ENCODE assay signal across 8 cellular contexts in the genomic region with DNA sequence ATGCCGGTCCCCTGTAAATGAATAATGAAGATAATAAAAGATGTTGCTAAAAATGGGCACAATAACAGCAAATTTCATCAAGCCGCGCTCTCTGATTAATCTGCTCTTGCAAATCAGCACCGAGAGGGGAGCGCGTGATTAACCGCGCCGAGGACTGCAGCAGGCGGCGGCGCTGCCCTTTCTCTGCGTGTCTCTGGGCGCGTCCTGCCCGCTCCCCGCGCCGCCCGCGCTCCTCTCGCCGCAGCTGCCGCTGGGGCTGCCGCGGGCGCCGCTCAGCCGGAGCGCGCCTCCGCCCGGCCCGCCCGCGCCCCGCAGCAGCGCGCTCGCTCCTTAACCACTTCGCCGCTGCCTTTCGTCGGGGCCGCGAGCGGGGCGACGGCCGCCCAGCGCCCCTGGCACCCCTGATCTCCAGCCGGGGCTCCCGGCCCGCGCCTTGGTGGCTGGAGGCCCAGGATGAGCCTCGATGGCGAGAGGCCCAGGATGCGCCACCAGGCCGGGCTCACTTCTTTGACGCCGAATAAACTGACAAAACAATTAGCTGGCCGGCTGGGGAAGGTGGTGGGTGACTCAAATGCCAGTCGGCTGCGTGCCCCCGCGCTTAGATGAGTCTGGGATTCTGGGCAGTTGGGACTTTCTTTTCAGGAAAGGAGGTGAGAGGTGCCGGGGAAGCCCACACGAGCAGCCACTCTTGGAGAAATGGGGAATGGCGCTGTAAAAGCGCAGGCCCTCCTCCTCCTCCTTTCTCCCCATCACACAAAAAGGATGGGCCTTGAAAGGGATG.
DNase-seq lines count a peak whose midpoint lies in the region; ATAC-seq and TF ChIP-seq lines count a peak whose summit lies in the region.

No MANE protein-coding gene starts in this region.

- no peak for TF ChIP-seq CTCF in H9 (conservative IDR thresholded peaks at IDR 0.05)
- no peak for TF ChIP-seq CTCF in osteoblast (IDR thresholded peaks at IDR 0.05; ENCODE audit: extremely low read depth, low read depth, low read length)

- H3K36me3 ChIP-seq in SK-N-MC (ENCODE audit: insufficient read depth, low read length) (no peaks in the 10 kb centered on the region), osteoblast (ENCODE audit: insufficient read depth, low read length) (no peaks in the 10 kb centered on the region)

- H2AK5ac ChIP-seq in H9 (ENCODE audit: insufficient read length, low read length): no peak overlapping the region

- H3K9me3 ChIP-seq in H9 (ENCODE audit: control insufficient read depth, low read depth, low read length): no peaks in the 10 kb centered on the region
- no peaks in the 10 kb centered on the region for H3K9me3 ChIP-seq in SK-N-MC (ENCODE audit: low read depth, low read length)
- H3K9me3 ChIP-seq in osteoblast (ENCODE audit: low read depth, low read length): no peaks in the 10 kb centered on the region

- DNase-seq in H9: peak; percentile 60
- no peak for DNase-seq in SK-N-MC (ENCODE audit: low read depth, low spot score)
- DNase-seq in head of caudate nucleus: peak; percentile 54 to 90 (median 76)
- peak; percentile 89 for DNase-seq in osteoblast (ENCODE audit: insufficient read length, low spot score, missing footprints)
- DNase-seq in NCI-H1694 (lab: John Stamatoyannopoulos, UW): no peak
- no peak for DNase-seq in cerebellar nuclear complex (lab: John Stamatoyannopoulos, UW)
- DNase-seq in NCI-H2171 (lab: John Stamatoyannopoulos, UW): no peak

- peak overlapping the region; percentile 54 for H3K4me2 ChIP-seq in H9 (ENCODE audit: insufficient read depth, insufficient read length, low read length)
- peak overlapping the region; percentile 81 for H3K4me2 ChIP-seq in osteoblast (ENCODE audit: insufficient read depth, low read length)

- H3K27me3 ChIP-seq in H9 (ENCODE audit: insufficient read depth, low read length) (no peaks in the 10 kb centered on the region), osteoblast (ENCODE audit: insufficient read depth, low read length) (no peaks in the 10 kb centered on the region)

- no peak overlapping the region for H3K56ac ChIP-seq in H9 (ENCODE audit: insufficient read length, low read depth, low read length)

- no peak overlapping the region for H2BK120ac ChIP-seq in H9 (ENCODE audit: low read depth, low read length, poor library complexity, severe bottlenecking)

- H4K91ac ChIP-seq in H9 (ENCODE audit: insufficient read length, low read depth, low read length): no peak overlapping the region

- H3K27me3 Mint-ChIP-seq in H9 (ENCODE audit: low read depth): peaks cover 4% of the 10 kb centered on the region

- no peak overlapping the region for H2BK5ac ChIP-seq in H9 (ENCODE audit: insufficient read length, low read length)

- no peaks in the 10 kb centered on the region for H3K4me1 Mint-ChIP-seq in H9

- H3K23ac ChIP-seq in H9 (ENCODE audit: insufficient read length, low read depth, low read length): no peak overlapping the region

- H4K20me1 ChIP-seq in H9 (ENCODE audit: control insufficient read depth, insufficient read depth, insufficient read length) (no peaks in the 10 kb centered on the region), osteoblast (ENCODE audit: insufficient read depth, low read length) (no peaks in the 10 kb centered on the region)

- no peak overlapping the region for H2BK15ac ChIP-seq in H9 (ENCODE audit: low read depth, low read length)

- H3T11ph ChIP-seq in H9 (ENCODE audit: low read length): no peak overlapping the region

- H3K79me1 ChIP-seq in H9 (ENCODE audit: insufficient read depth, low read depth, low read length, poor library complexity, severe bottlenecking): no peaks in the 10 kb centered on the region

- peak overlapping the region in 2 of 3 experiments; percentile 65 to 76; a peak in 2 of 7 replicates for H3K27ac Mint-ChIP-seq in H9

- H3K9me3 Mint-ChIP-seq in H9: peaks cover 2 to 3% of the 10 kb centered on the region in 2 experiments

- ATAC-seq in GM19455 (IDR thresholded peaks at IDR 0.05; ENCODE audit: unreplicated experiment): no peak

- H4K5ac ChIP-seq in H9 (ENCODE audit: insufficient read length, low read depth, low read length): no peak overlapping the region

- H3K9ac ChIP-seq in H9 (ENCODE audit: extremely low read depth, insufficient read length, low read length) (no peak overlapping the region), SK-N-MC (ENCODE audit: insufficient read length) (no peak overlapping the region)

- intact Hi-C loops in head of caudate nucleus (cut with DNase I): loop anchor here (5.0 kb wide), 1 partner anchor 85 kb away; no protein-coding TSS in a partner anchor

- H2AFZ ChIP-seq in H9 (ENCODE audit: low read length): no peak overlapping the region
- H2AFZ ChIP-seq in osteoblast (ENCODE audit: low read length): peak overlapping the region; percentile 83

- H3K79me2 ChIP-seq in H9 (ENCODE audit: insufficient read depth, low read length) (no peaks in the 10 kb centered on the region), osteoblast (ENCODE audit: insufficient read depth, low read length) (no peaks in the 10 kb centered on the region)

- peak overlapping the region; percentile 28 for H3K18ac ChIP-seq in H9 (ENCODE audit: insufficient read length, low read depth, low read length)

- no peaks in the 10 kb centered on the region for H3K4me1 ChIP-seq in H9 (ENCODE audit: insufficient read depth, low read length)
- H3K4me1 ChIP-seq in osteoblast (ENCODE audit: insufficient read depth, low read length): no peaks in the 10 kb centered on the region

- H3K27ac ChIP-seq in H9 (ENCODE audit: insufficient read length, low read depth, low read length): no peak overlapping the region
- H3K27ac ChIP-seq in SK-N-MC: no peak overlapping the region
- no peak overlapping the region for H3K27ac ChIP-seq in osteoblast (ENCODE audit: low read depth, low read length)

- H3K4me3 ChIP-seq in SK-N-MC (peak overlapping the region; percentile 48; the same call in 1 of the 2 replicates), osteoblast (ENCODE audit: insufficient read depth, low read length) (peak overlapping the region; percentile 63)

- peaks cover 0 to 3% (median 2%) of the 10 kb centered on the region in 3 experiments; a peak in 3 of 7 replicates for H3K36me3 Mint-ChIP-seq in H9 (ENCODE audit: insufficient read depth in 1 of 3, low read depth in 3 of 3)

- H2BK20ac ChIP-seq in H9 (ENCODE audit: low read depth, low read length, poor library complexity, severe bottlenecking): no peak overlapping the region

- no peak overlapping the region for H3K4ac ChIP-seq in H9 (ENCODE audit: low read depth, low read length)

- no CpG with 5 or more reads among the region's 70 CpGs for WGBS in H9 (ENCODE audit: extremely low coverage, insufficient read length, low lambda C conversion rate)

- H3K14ac ChIP-seq in H9 (ENCODE audit: insufficient read depth, low read length): no peak overlapping the region; the same call in 1 of the 2 replicates

- H3K4me3 Mint-ChIP-seq in H9: peak overlapping the region; percentile 63 to 81

- H2BK12ac ChIP-seq in H9 (ENCODE audit: insufficient read length, low read depth, low read length): no peak overlapping the region

- H3K23me2 ChIP-seq in H9 (ENCODE audit: insufficient read length, low read depth, low read length, poor library complexity, severe bottlenecking): peaks cover 10% of the 10 kb centered on the region

- H4K8ac ChIP-seq in H9 (replicated peaks; ENCODE audit: insufficient read length, low read depth, low read length): no peak overlapping the region

Comparison
In these comparisons a context has a peak if more than half of its experiments do, and no peak if none do; other contexts are left out.
1. DNase-seq: peak in H9 (single experiment), head of caudate nucleus (42 of 42) and osteoblast (single experiment); none in SK-N-MC (single experiment), NCI-H1694 (single experiment), cerebellar nuclear complex (0 of 2) and NCI-H2171 (single experiment).